Comparison of ENCODE assay signal across 24 cellular contexts in genomic region chr19:39426170-39426569, GRCh38. TPM values are rescaled to one million over a fixed set of nuclear protein-coding genes. Genes with fewer than 3 reads are reported as not detected.
DNase-seq lines count a peak whose midpoint lies in the region; ATAC-seq lines count a peak whose summit lies in the region.
"Had no signal": no experiment of that assay in that cellular context is flagged by ENCODE, and none has a peak within 500 bp of the region (broad histone marks: within the 10 kb centered on the region; RNA-seq: fewer than 3 reads in every experiment).

No MANE protein-coding gene starts in this region.

- peak overlapping the region; percentile 2 for H3K27ac Mint-ChIP-seq in activated naive CD4-positive, alpha-beta T cell treated with anti-CD3 and anti-CD28 coated beads for 36 hours
- peak overlapping the region; percentile 0 for H3K27ac Mint-ChIP-seq in memory B cell
- H3K27ac Mint-ChIP-seq in stimulated activated effector memory CD8-positive, alpha-beta T cell treated with anti-CD3 and anti-CD28 coated beads, Interleukin-12 subunit alpha, Interleukin-12 subunit beta, amount 100 ng/mL, for 72 hours = peak overlapping the region; percentile 0
- H3K27ac Mint-ChIP-seq: activated naive CD8-positive, alpha-beta T cell had no signal

- no peak overlapping the region for H3K4me3 Mint-ChIP-seq in activated naive CD4-positive, alpha-beta T cell treated with anti-CD3 and anti-CD28 coated beads for 36 hours
- H3K4me3 Mint-ChIP-seq in memory B cell = no peak overlapping the region
- H3K4me3 Mint-ChIP-seq in stimulated activated effector memory CD8-positive, alpha-beta T cell treated with anti-CD3 and anti-CD28 coated beads, Interleukin-12 subunit alpha, Interleukin-12 subunit beta, amount 100 ng/mL, for 72 hours = no peak overlapping the region
- H3K4me3 Mint-ChIP-seq: activated naive CD8-positive, alpha-beta T cell; HFFc6 had no signal

- ATAC-seq in memory B cell (ENCODE audit: low read depth) (no peak), sciatic nerve (no peak), HG03571 (IDR thresholded peaks at IDR 0.05; ENCODE audit: unreplicated experiment) (no peak)
- ATAC-seq in stimulated activated effector memory CD8-positive, alpha-beta T cell treated with anti-CD3 and anti-CD28 coated beads, Interleukin-12 subunit alpha, Interleukin-12 subunit beta, amount 100 ng/mL, for 72 hours = no peak
- ATAC-seq: foreskin keratinocyte, lower lobe of right lung, psoas muscle, Right ventricle myocardium inferior had no signal

- no peak overlapping the region for H3K9ac ChIP-seq in SK-N-MC (ENCODE audit: insufficient read length)

- H3K9me3 ChIP-seq in SK-N-MC (ENCODE audit: low read depth, low read length) = no peaks in the 10 kb centered on the region
- H3K9me3 ChIP-seq: lower lobe of right lung, psoas muscle had no signal

- H3K4me1 Mint-ChIP-seq in activated naive CD4-positive, alpha-beta T cell treated with anti-CD3 and anti-CD28 coated beads for 36 hours (ENCODE audit: low read depth) = peaks cover 9% of the 10 kb centered on the region
- H3K4me1 Mint-ChIP-seq in memory B cell = peaks cover 4% of the 10 kb centered on the region
- H3K4me1 Mint-ChIP-seq in stimulated activated effector memory CD8-positive, alpha-beta T cell treated with anti-CD3 and anti-CD28 coated beads, Interleukin-12 subunit alpha, Interleukin-12 subunit beta, amount 100 ng/mL, for 72 hours = peaks cover 18% of the 10 kb centered on the region

- H3K36me3 Mint-ChIP-seq in activated naive CD4-positive, alpha-beta T cell treated with anti-CD3 and anti-CD28 coated beads for 36 hours (ENCODE audit: low read depth) = peaks cover 5% of the 10 kb centered on the region
- H3K36me3 Mint-ChIP-seq in memory B cell = peaks cover 8% of the 10 kb centered on the region
- peaks cover 47% of the 10 kb centered on the region for H3K36me3 Mint-ChIP-seq in stimulated activated effector memory CD8-positive, alpha-beta T cell treated with anti-CD3 and anti-CD28 coated beads, Interleukin-12 subunit alpha, Interleukin-12 subunit beta, amount 100 ng/mL, for 72 hours
- H3K36me3 Mint-ChIP-seq: activated naive CD8-positive, alpha-beta T cell; naive B cell had no signal

- H3K4me3 ChIP-seq in SK-N-MC = no peak overlapping the region
- H3K4me3 ChIP-seq: hepatocyte, lower lobe of right lung, psoas muscle had no signal

- H3K27me3 Mint-ChIP-seq in activated naive CD4-positive, alpha-beta T cell treated with anti-CD3 and anti-CD28 coated beads for 36 hours (ENCODE audit: low read depth) = no peaks in the 10 kb centered on the region
- no peaks in the 10 kb centered on the region for H3K27me3 Mint-ChIP-seq in memory B cell
- H3K27me3 Mint-ChIP-seq: activated naive CD8-positive, alpha-beta T cell; naive B cell had no signal

- no peak for DNase-seq in activated naive CD4-positive, alpha-beta T cell treated with anti-CD3 and anti-CD28 coated beads for 36 hours
- DNase-seq in activated naive CD4-positive, alpha-beta T cell treated with anti-CD3 and anti-CD28 coated beads, Interleukin-2, amount 50 U/mL, for 16 hours = no peak
- DNase-seq in SK-N-MC (ENCODE audit: low read depth, low spot score) (no peak), memory B cell (ENCODE audit: low spot score in 2 of 2) (no peak), GOT3 (lab: John Stamatoyannopoulos, UW) (no peak), sciatic nerve (ENCODE audit: low spot score) (no peak)
- DNase-seq in stimulated activated effector memory CD8-positive, alpha-beta T cell treated with anti-CD3 and anti-CD28 coated beads, Interleukin-12 subunit alpha, Interleukin-12 subunit beta, amount 100 ng/mL, for 72 hours (ENCODE audit: low spot score in 2 of 2) = no peak
- DNase-seq: activated CD4-positive, alpha-beta T cell treated with anti-CD3 and anti-CD28 coated beads, Interleukin-2, amount 50 U/mL, for 1 hour; activated T-cell treated with anti-CD3 and anti-CD28 coated beads, Interleukin-2, amount 50 U/mL, for 1 hour; cortex of kidney; foreskin keratinocyte; HFFc6; KG1; lower lobe of right lung; naive B cell; NCI-H1092; NCI-H526; psoas muscle had no signal

- CTCF ChIA-PET in activated naive CD4-positive, alpha-beta T cell treated with anti-CD3 and anti-CD28 coated beads for 36 hours (lab: Charles Lee) = interaction anchor here (1.0 to 1.5 kb wide), 2 partner anchors 14 to 48 kb away, joined by 3 to 5 read pairs; partner anchors contain the start of gene PLEKHG2

- H3K36me3 ChIP-seq in SK-N-MC (ENCODE audit: insufficient read depth, low read length) = peaks cover 12% of the 10 kb centered on the region; the same call in 1 of the 2 replicates

- intact Hi-C loops in activated naive CD4-positive, alpha-beta T cell treated with anti-CD3 and anti-CD28 coated beads for 36 hours (cut with micrococcal nuclease) = no loop called here
- intact Hi-C loops in sciatic nerve (cut with DNase I) = no loop called here

- no peaks in the 10 kb centered on the region for H3K9me3 Mint-ChIP-seq in activated naive CD4-positive, alpha-beta T cell treated with anti-CD3 and anti-CD28 coated beads for 36 hours
- no peaks in the 10 kb centered on the region for H3K9me3 Mint-ChIP-seq in memory B cell
- no peaks in the 10 kb centered on the region for H3K9me3 Mint-ChIP-seq in stimulated activated effector memory CD8-positive, alpha-beta T cell treated with anti-CD3 and anti-CD28 coated beads, Interleukin-12 subunit alpha, Interleukin-12 subunit beta, amount 100 ng/mL, for 72 hours
- H3K9me3 Mint-ChIP-seq: HFFc6, naive B cell had no signal

- peak overlapping the region; percentile 42 for H3K27ac ChIP-seq in SK-N-MC
- H3K27ac ChIP-seq: C4-2B, epithelial cell of prostate, foreskin keratinocyte, hepatocyte, lower lobe of right lung, psoas muscle had no signal

RNA-seq across cellular contexts. Expression of gene RPS16, which starts 9.6 kb away (rescaled TPM):
- total RNA-seq in activated naive CD4-positive, alpha-beta T cell treated with anti-CD3 and anti-CD28 coated beads for 36 hours = 1,000 to 10,000 TPM; 4,195 to 4,327 TPM
- 1,367 TPM for total RNA-seq in sciatic nerve

RNA-seq across cellular contexts. Expression of gene PLEKHG2, which starts 13.7 kb away (rescaled TPM):
- 10 to 100 TPM; 27.3 to 34.6 TPM for total RNA-seq in activated naive CD4-positive, alpha-beta T cell treated with anti-CD3 and anti-CD28 coated beads for 36 hours
- total RNA-seq in sciatic nerve = 89.2 TPM

RNA-seq across cellular contexts. Expression of gene SUPT5H, which starts 19.2 kb away (rescaled TPM):
- 100 to 1,000 TPM; 129 to 139 TPM for total RNA-seq in activated naive CD4-positive, alpha-beta T cell treated with anti-CD3 and anti-CD28 coated beads for 36 hours
- 102 TPM for total RNA-seq in sciatic nerve

RNA-seq across cellular contexts. Expression of gene ZFP36, which starts 19.5 kb away (rescaled TPM):
- 100 to 1,000 TPM; 113 to 116 TPM for total RNA-seq in activated naive CD4-positive, alpha-beta T cell treated with anti-CD3 and anti-CD28 coated beads for 36 hours
- total RNA-seq in sciatic nerve = 342 TPM

RNA-seq across cellular contexts. Expression of gene MED29, which starts 35.0 kb away (rescaled TPM):
- total RNA-seq in activated naive CD4-positive, alpha-beta T cell treated with anti-CD3 and anti-CD28 coated beads for 36 hours = 10 to 100 TPM; 18.0 to 18.5 TPM
- total RNA-seq in sciatic nerve = 37.2 TPM
